Comparison of ENCODE assay signal across 7 cellular contexts in the genomic region with DNA sequence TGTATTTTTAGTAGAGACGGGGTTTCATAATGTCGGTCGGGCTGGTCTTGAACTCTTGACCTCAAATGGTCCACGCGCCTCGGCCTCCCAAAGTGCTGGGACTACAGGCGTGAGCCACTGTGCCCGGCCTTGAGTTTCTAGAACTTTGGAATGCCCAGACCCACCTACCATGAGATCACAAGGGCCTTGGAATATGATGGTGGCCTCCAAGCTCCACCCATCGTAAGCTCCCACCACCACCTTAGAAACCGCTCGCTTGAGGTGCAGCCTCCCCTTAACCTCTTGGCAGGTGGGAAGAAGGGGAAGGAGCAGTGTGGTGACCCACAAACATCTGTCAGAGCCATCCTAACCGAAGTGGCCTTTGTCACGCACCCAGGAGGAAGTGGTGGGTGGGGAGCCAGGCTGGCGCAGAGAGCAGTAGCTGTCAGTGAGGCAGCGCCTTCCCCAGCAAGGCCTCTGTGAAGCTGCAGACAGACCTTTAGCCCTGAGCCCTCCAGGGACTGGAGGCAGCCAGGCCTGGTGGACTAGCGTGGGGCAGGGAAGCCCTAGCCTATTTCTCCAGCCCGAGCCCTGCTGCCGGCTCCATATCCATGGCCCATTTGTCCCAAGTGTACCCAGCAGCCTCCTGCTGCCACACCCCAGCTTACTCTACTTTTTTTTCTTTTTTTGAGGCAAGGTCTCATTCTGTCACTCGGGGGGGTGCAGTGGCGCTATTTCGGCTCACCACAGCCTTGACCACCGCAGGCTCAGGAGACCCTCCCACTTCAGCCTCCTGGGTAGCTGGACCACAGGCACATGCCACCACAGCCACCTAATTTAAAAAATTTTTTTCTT.
DNase-seq lines count a peak whose midpoint lies in the region; ATAC-seq lines count a peak whose summit lies in the region.

No MANE protein-coding gene starts in this region.

- no peaks in the 10 kb centered on the region for H3K9me3 Mint-ChIP-seq in effector memory CD8-positive, alpha-beta T cell

- H3K4me1 Mint-ChIP-seq in effector memory CD8-positive, alpha-beta T cell (ENCODE audit: low read depth in 2 of 2) = peaks cover 27 to 54% of the 10 kb centered on the region in 2 donors

- peak overlapping the region; percentile 85 to 87 for H3K27ac Mint-ChIP-seq in effector memory CD8-positive, alpha-beta T cell

- H3K27me3 Mint-ChIP-seq in effector memory CD8-positive, alpha-beta T cell = no peaks in the 10 kb centered on the region

- ATAC-seq in GM19328 (IDR thresholded peaks at IDR 0.05; ENCODE audit: unreplicated experiment) (peak; percentile 80), HG03342 (IDR thresholded peaks at IDR 0.05; ENCODE audit: unreplicated experiment) (peak; percentile 87)
- peak; percentile 97 for ATAC-seq in effector memory CD8-positive, alpha-beta T cell (replicated peaks)

- peak; percentile 52 to 63 (median 56) for DNase-seq in activated CD4-positive, CD25-positive, alpha-beta regulatory T cell (lab: John Stamatoyannopoulos, UW)
- peak; percentile 67 to 69 (median 68) for DNase-seq in effector memory CD8-positive, alpha-beta T cell
- peak; percentile 41 for DNase-seq in stimulated activated CD8-positive, alpha-beta memory T cell treated with anti-CD3 and anti-CD28 coated beads, Interleukin-15, amount 100 ng/mL, for 1 hour (ENCODE audit: low read depth)
- DNase-seq in DMS153 (lab: John Stamatoyannopoulos, UW) (no peak), NCI-H1092 (lab: John Stamatoyannopoulos, UW) (no peak)

- peaks cover 18% of the 10 kb centered on the region for H3K36me3 Mint-ChIP-seq in effector memory CD8-positive, alpha-beta T cell (ENCODE audit: insufficient read depth)

- H3K4me3 Mint-ChIP-seq in effector memory CD8-positive, alpha-beta T cell = peak overlapping the region; percentile 68 to 75

Comparison
In these comparisons a context has a peak if more than half of its experiments do, and no peak if none do; other contexts are left out.
1. DNase-seq: peak in activated CD4-positive, CD25-positive, alpha-beta regulatory T cell (4 of 4), effector memory CD8-positive, alpha-beta T cell (3 of 3) and stimulated activated CD8-positive, alpha-beta memory T cell treated with anti-CD3 and anti-CD28 coated beads, Interleukin-15, amount 100 ng/mL, for 1 hour (single experiment); none in DMS153 (single experiment) and NCI-H1092 (single experiment).
2. Peak in every context shown above with its lines, with median percentiles within 50 percentile points of each other: ATAC-seq.